24 cellular contexts compared by ENCODE assay signal in the genomic region with DNA sequence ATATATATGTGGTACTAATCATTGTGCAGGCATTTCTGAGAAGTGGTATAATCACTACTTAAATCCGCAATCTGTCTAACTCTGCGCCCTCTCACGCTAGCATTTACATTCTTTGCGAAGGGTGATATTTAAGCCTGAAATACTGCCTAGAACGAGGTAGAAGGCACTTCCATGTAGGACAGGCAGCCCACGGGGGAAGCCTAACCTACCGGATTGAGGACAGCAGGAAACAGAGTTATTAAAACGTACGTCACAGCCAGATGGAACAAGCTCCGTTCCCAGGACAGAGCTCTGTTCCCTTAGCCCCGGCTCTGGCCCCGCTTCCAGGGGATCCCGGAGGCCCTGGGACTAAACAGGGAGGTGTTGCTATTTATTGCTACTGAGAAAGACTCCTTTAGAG. TPM values are rescaled to one million over a fixed set of nuclear protein-coding genes. Genes with fewer than 3 reads are reported as not detected.
DNase-seq lines count a peak whose midpoint lies in the region; ATAC-seq and TF ChIP-seq lines count a peak whose summit lies in the region.
"Had no signal": no experiment of that assay in that cellular context is flagged by ENCODE, and none has a peak within 500 bp of the region (broad histone marks: within the 10 kb centered on the region; RNA-seq: fewer than 3 reads in every experiment).

No MANE protein-coding gene starts in this region.

- no peak for TF ChIP-seq RAD21 in SK-N-SH (IDR thresholded peaks at IDR 0.05; ENCODE audit: low read length)

- 88% methylated on average over 13 of the region's 13 CpGs for WGBS in SK-N-SH (ENCODE audit: low lambda C conversion rate)

- DNase-seq in GM12865 (ENCODE audit: low read depth), result peak; percentile 69
- no peak for DNase-seq in colonic mucosa
- DNase-seq in naive B cell, result no peak
- no peak for DNase-seq in superior temporal gyrus (ENCODE audit: extremely low spot score)
- no peak for DNase-seq in Calu3
- no peak for DNase-seq in NK-92 treated with Interleukin-12 subunit alpha and Interleukin-12 subunit beta, amount 100 ng/mL, for 24 hours (lab: John Stamatoyannopoulos, UW)
- no peak for DNase-seq in SK-N-SH
- DNase-seq: ACHN; activated CD8-positive, alpha-beta T cell treated with anti-CD3 and anti-CD28 coated beads for 36 hours; activated naive CD8-positive, alpha-beta T cell treated with anti-CD3 and anti-CD28 coated beads for 36 hours; activated T-cell treated with anti-CD3 and anti-CD28 coated beads, Interleukin-2, amount 50 U/mL, for 4 hours; DND-41; GM23248; islet precursor cell; Kasumi-1; NCI-H1092; NCI-H2029 treated with DMSO at 0.1 percent for 48 hours; SHP77; T-helper 17 cell; testis had no signal

- H3K79me2 ChIP-seq in SK-N-SH (ENCODE audit: insufficient read depth), result no peaks in the 10 kb centered on the region
- H3K79me2 ChIP-seq: hepatocyte had no signal

- peaks cover 68 to 94% (median 89%) of the 10 kb centered on the region in 10 experiments for H3K4me1 ChIP-seq in BLaER1 treated with 17β-estradiol and CSF1 and Interleukin-3, amounts not matched to agents 10 nM and 100 nM
- H3K4me1 ChIP-seq in colonic mucosa, result no peaks in the 10 kb centered on the region
- peaks cover 2 to 10% of the 10 kb centered on the region in 2 experiments; a peak in 2 of 4 replicates for H3K4me1 ChIP-seq in SK-N-SH (ENCODE audit: control insufficient read depth in 1 of 2, insufficient read depth in 2 of 2, low read depth in 1 of 2, low read length in 1 of 2)

- no peak for TF ChIP-seq CTCF in GM12865 (IDR thresholded peaks at IDR 0.05; ENCODE audit: insufficient read depth, low read depth, low read length, missing control alignments)
- TF ChIP-seq CTCF in colonic mucosa (IDR thresholded peaks at IDR 0.05), result no peak
- no peak for TF ChIP-seq CTCF in Calu3 (IDR thresholded peaks at IDR 0.05; ENCODE audit: unreplicated experiment)
- TF ChIP-seq CTCF in SK-N-SH (IDR thresholded peaks at IDR 0.05), result no peak

- H3K9me2 ChIP-seq in SK-N-SH, result no peaks in the 10 kb centered on the region

- no peaks in the 10 kb centered on the region for H3F3A ChIP-seq in SK-N-SH (replicated peaks; ENCODE audit: insufficient read depth)

- peaks cover 0 to 12% (median 0%) of the 10 kb centered on the region in 11 experiments; a peak in 1 of 22 replicates for H3K27me3 ChIP-seq in BLaER1 treated with 17β-estradiol and CSF1 and Interleukin-3, amounts not matched to agents 10 nM and 100 nM
- H3K27me3 ChIP-seq in colonic mucosa (no peaks in the 10 kb centered on the region), SK-N-SH (ENCODE audit: insufficient read depth) (no peaks in the 10 kb centered on the region; the same call in 1 of the 2 replicates)
- H3K27me3 ChIP-seq: hepatocyte, testis had no signal

- 0 out of 22 replicates have a peak, but pooled peaks cover 0 to 4% (median 0%) of the 10 kb centered on the region in 11 experiments for H4K20me1 ChIP-seq in BLaER1 treated with 17β-estradiol and CSF1 and Interleukin-3, amounts not matched to agents 10 nM and 100 nM
- H4K20me1 ChIP-seq in SK-N-SH (ENCODE audit: insufficient read depth), result no peaks in the 10 kb centered on the region

- H3K36me3 ChIP-seq in BLaER1 treated with 17β-estradiol and CSF1 and Interleukin-3, amounts not matched to agents 10 nM and 100 nM, result no peaks in the 10 kb centered on the region
- H3K36me3 ChIP-seq in colonic mucosa (no peaks in the 10 kb centered on the region), SK-N-SH (replicated peaks in 1 of 2; ENCODE audit: control insufficient read depth in 1 of 2, insufficient read depth in 2 of 2, low read length in 1 of 2) (no peaks in the 10 kb centered on the region)

- no TSS peak for BruUV-seq in Calu3 (replicated peaks; lab: Mats Ljungman, UMichigan)

- peaks cover 68 to 94% (median 88%) of the 10 kb centered on the region in 3 donors for H3K4me1 Mint-ChIP-seq in naive B cell
- peaks cover 40% of the 10 kb centered on the region for H3K4me1 Mint-ChIP-seq in Calu3 (ENCODE audit: low read depth, unreplicated experiment)

- peak overlapping the region in 6 of 10 experiments; percentile 49 to 61 (median 56); a peak in 7 of 20 replicates for H3K4me3 ChIP-seq in BLaER1 treated with 17β-estradiol and CSF1 and Interleukin-3, amounts not matched to agents 10 nM and 100 nM
- H3K4me3 ChIP-seq in GM12865 (ENCODE audit: low read depth, low read length) (peak overlapping the region; percentile 63), colonic mucosa (no peak overlapping the region), SK-N-SH (ENCODE audit: low read depth in 2 of 2, low read length in 1 of 2) (no peak overlapping the region)
- H3K4me3 ChIP-seq: GM23248, hepatocyte, testis had no signal

- no peak for ATAC-seq in naive B cell (ENCODE audit: low read depth in 2 of 2)
- ATAC-seq: activated CD8-positive, alpha-beta T cell treated with anti-CD3 and anti-CD28 coated beads for 36 hours; activated T-cell treated with anti-CD3 and anti-CD28 coated beads, Interleukin-2, amount 50 U/mL, for 4 hours; T-helper 17 cell; WTC11 had no signal

- H3K9ac ChIP-seq in BLaER1 treated with 17β-estradiol and CSF1 and Interleukin-3, amounts not matched to agents 10 nM and 100 nM, result peak overlapping the region in 9 of 11 experiments; percentile 29 to 86 (median 82); a peak in 18 of 22 replicates
- peak overlapping the region in 1 of 2 donors; percentile 16 for H3K9ac ChIP-seq in colonic mucosa (ENCODE audit: low read depth in 2 of 2, low read length in 2 of 2)
- no peak overlapping the region for H3K9ac ChIP-seq in SK-N-SH
- H3K9ac ChIP-seq: GM23248 had no signal

- intact Hi-C loops in colonic mucosa (cut with DNase I) (no loop called here), Calu3 (cut with micrococcal nuclease; ENCODE audit: unreplicated experiment) (no loop called here)

- H3K27ac ChIP-seq in BLaER1 treated with 17β-estradiol and CSF1 and Interleukin-3, amounts not matched to agents 10 nM and 100 nM, result peak overlapping the region in 9 of 11 experiments; percentile 86 to 95 (median 93); a peak in 19 of 22 replicates
- H3K27ac ChIP-seq in colonic mucosa (peak overlapping the region; percentile 77), SK-N-SH (ENCODE audit: low read depth in 2 of 2, low read length in 1 of 2) (no peak overlapping the region)
- H3K27ac ChIP-seq: GM23248, hepatocyte, testis had no signal

- H3K27ac Mint-ChIP-seq in naive B cell, result peak overlapping the region; percentile 41 to 100 (median 98)
- H3K27ac Mint-ChIP-seq in Calu3 (ENCODE audit: unreplicated experiment), result no peak overlapping the region
- H3K27ac Mint-ChIP-seq: activated CD8-positive, alpha-beta T cell treated with anti-CD3 and anti-CD28 coated beads for 36 hours; nephron; WTC11 had no signal

- no peaks in the 10 kb centered on the region for H3K36me3 Mint-ChIP-seq in naive B cell
- H3K36me3 Mint-ChIP-seq in Calu3 (ENCODE audit: insufficient read depth, unreplicated experiment), result peaks cover 17% of the 10 kb centered on the region
- H3K36me3 Mint-ChIP-seq: activated naive CD8-positive, alpha-beta T cell treated with anti-CD3 and anti-CD28 coated beads for 36 hours; WTC11 had no signal

- H3K4me3 Mint-ChIP-seq in naive B cell (peak overlapping the region; percentile 83 to 98 (median 94)), Calu3 (ENCODE audit: low read depth, unreplicated experiment) (no peak overlapping the region)
- H3K4me3 Mint-ChIP-seq: activated CD8-positive, alpha-beta T cell treated with anti-CD3 and anti-CD28 coated beads for 36 hours; activated naive CD8-positive, alpha-beta T cell treated with anti-CD3 and anti-CD28 coated beads for 36 hours; activated T-cell treated with anti-CD3 and anti-CD28 coated beads, Interleukin-2, amount 50 U/mL, for 4 hours; nephron; WTC11 had no signal

- peak overlapping the region; percentile 82 to 97 (median 86) for H3K4me2 ChIP-seq in BLaER1 treated with 17β-estradiol and CSF1 and Interleukin-3, amounts not matched to agents 10 nM and 100 nM
- no peak overlapping the region for H3K4me2 ChIP-seq in SK-N-SH
- H3K4me2 ChIP-seq: hepatocyte had no signal

- 0 out of 22 replicates have a peak, but pooled peaks cover 0 to under 1% (median 0%) of the 10 kb centered on the region in 11 experiments for H3K9me3 ChIP-seq in BLaER1 treated with 17β-estradiol and CSF1 and Interleukin-3, amounts not matched to agents 10 nM and 100 nM (replicated peaks in 1 of 11)
- H3K9me3 ChIP-seq in colonic mucosa (no peaks in the 10 kb centered on the region), SK-N-SH (no peaks in the 10 kb centered on the region)
- H3K9me3 ChIP-seq: testis had no signal

- POLR2A ChIA-PET in SK-N-SH (lab: Yijun Ruan, JAX), result no interaction called here

- no peak for TF ChIP-seq EP300 in SK-N-SH (IDR thresholded peaks at IDR 0.05; ENCODE audit: borderline replicate concordance in 1 of 2, low read depth in 1 of 2, low read length in 1 of 2)

- H2AFZ ChIP-seq in SK-N-SH (ENCODE audit: low read depth), result no peak overlapping the region
- H2AFZ ChIP-seq: GM23248, hepatocyte had no signal

- no peaks in the 10 kb centered on the region for H3K27me3 Mint-ChIP-seq in naive B cell
- peaks cover 12% of the 10 kb centered on the region for H3K27me3 Mint-ChIP-seq in Calu3 (ENCODE audit: unreplicated experiment)
- H3K27me3 Mint-ChIP-seq: activated CD8-positive, alpha-beta T cell treated with anti-CD3 and anti-CD28 coated beads for 36 hours; activated naive CD8-positive, alpha-beta T cell treated with anti-CD3 and anti-CD28 coated beads for 36 hours had no signal

- CTCF ChIA-PET in Calu3 (lab: Charles Lee) (no interaction called here), SK-N-SH (lab: Yijun Ruan, JAX) (no interaction called here)

- H3K9me3 Mint-ChIP-seq in naive B cell (no peaks in the 10 kb centered on the region), Calu3 (ENCODE audit: low read depth, unreplicated experiment) (no peaks in the 10 kb centered on the region)
- H3K9me3 Mint-ChIP-seq: activated CD8-positive, alpha-beta T cell treated with anti-CD3 and anti-CD28 coated beads for 36 hours; activated naive CD8-positive, alpha-beta T cell treated with anti-CD3 and anti-CD28 coated beads for 36 hours; activated T-cell treated with anti-CD3 and anti-CD28 coated beads, Interleukin-2, amount 50 U/mL, for 4 hours; nephron; WTC11 had no signal

TF ChIP-seq in SK-N-SH, 30 proteins besides CTCF, POLR2A, EP300 and RAD21 (continues in another document):
- no peak for TF ChIP-seq FOXJ3 (CRISPR knock-in tag; IDR thresholded peaks at IDR 0.05)
- no peak for TF ChIP-seq PBX3 (IDR thresholded peaks at IDR 0.05)

RNA-seq across cellular contexts. Expression of gene ECHDC3, which starts 59.3 kb away (rescaled TPM):
- 10 to 100 TPM; 14.0 to 17.6 TPM for total RNA-seq in colonic mucosa
- 1 to 10 TPM; 1.1 to 2.8 (median 2.0) TPM for polyA plus RNA-seq in naive B cell (ENCODE audit: low read depth in 6 of 6)
- total RNA-seq in Calu3 (2022), result 24.7 and 28.5 TPM in 2 replicates
- 10.5 and 13.5 TPM in 2 replicates for polyA plus RNA-seq in SK-N-SH (2012; rRNA removed)
- 7.1 and 10.5 TPM in 2 replicates for polyA plus RNA-seq in SK-N-SH (2012; cell fraction: cytosol; rRNA removed)
- polyA plus RNA-seq in SK-N-SH (2012; cell fraction: nucleus; rRNA removed), result 11.2 and 12.0 TPM in 2 replicates

Comparison
In these comparisons a context has a peak if more than half of its experiments do, and no peak if none do; other contexts are left out.
1. H3K27ac ChIP-seq: peak in BLaER1 treated with 17β-estradiol and CSF1 and Interleukin-3, amounts not matched to agents 10 nM and 100 nM (9 of 11) and colonic mucosa (single experiment); none in SK-N-SH (0 of 2).
2. H3K4me3 ChIP-seq: peak in BLaER1 treated with 17β-estradiol and CSF1 and Interleukin-3, amounts not matched to agents 10 nM and 100 nM (6 of 10) and GM12865 (single experiment); none in colonic mucosa (single experiment) and SK-N-SH (0 of 2).